Comparison of ENCODE assay signal across 1 cellular context in the genomic region with DNA sequence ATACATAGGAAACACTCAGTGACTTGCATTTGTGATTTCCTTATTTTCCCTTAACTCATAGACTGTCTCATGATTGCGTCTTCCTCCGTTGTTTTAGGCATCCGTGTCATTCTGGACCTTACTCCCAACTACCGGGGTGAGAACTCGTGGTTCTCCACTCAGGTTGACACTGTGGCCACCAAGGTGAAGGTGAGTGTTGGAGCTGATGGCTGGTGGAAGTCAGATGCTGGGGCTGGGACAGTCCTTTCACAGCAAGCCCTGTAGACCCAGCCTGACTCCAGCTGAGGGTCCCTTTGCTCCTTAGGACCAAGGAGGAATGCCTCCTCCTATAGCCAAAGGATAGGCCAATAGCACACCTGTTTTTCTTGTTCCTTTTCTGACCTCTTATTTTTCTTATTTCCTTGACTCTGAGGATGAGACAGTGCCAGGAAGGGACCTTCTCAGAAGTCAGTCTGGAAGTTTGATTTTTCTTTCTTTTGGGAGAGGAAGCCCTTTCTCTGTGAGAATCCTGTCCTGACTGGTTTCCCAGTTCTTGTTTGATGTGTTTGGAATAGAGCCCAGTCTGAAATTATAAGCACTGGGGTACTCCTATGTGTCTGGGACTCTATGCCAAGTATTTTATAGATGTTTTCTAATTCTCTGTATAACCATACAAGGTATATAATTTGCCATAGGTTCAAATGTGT.
TF ChIP-seq lines count a peak whose summit lies in the region.

No MANE protein-coding gene starts in this region.

TF ChIP-seq in HepG2, 621 proteins besides CTCF, POLR2A, EP300 and RAD21:
- TF ChIP-seq ZNF124 (CRISPR knock-in tag; IDR thresholded peaks at IDR 0.05), result no peak
- TF ChIP-seq POLR2AphosphoS5 (IDR thresholded peaks at IDR 0.05; ENCODE audit: low read depth, low read length), result peak; percentile 19; the same call in 1 of the 2 replicates
